ENCODE assay signal across 13 cellular contexts in the genomic region with DNA sequence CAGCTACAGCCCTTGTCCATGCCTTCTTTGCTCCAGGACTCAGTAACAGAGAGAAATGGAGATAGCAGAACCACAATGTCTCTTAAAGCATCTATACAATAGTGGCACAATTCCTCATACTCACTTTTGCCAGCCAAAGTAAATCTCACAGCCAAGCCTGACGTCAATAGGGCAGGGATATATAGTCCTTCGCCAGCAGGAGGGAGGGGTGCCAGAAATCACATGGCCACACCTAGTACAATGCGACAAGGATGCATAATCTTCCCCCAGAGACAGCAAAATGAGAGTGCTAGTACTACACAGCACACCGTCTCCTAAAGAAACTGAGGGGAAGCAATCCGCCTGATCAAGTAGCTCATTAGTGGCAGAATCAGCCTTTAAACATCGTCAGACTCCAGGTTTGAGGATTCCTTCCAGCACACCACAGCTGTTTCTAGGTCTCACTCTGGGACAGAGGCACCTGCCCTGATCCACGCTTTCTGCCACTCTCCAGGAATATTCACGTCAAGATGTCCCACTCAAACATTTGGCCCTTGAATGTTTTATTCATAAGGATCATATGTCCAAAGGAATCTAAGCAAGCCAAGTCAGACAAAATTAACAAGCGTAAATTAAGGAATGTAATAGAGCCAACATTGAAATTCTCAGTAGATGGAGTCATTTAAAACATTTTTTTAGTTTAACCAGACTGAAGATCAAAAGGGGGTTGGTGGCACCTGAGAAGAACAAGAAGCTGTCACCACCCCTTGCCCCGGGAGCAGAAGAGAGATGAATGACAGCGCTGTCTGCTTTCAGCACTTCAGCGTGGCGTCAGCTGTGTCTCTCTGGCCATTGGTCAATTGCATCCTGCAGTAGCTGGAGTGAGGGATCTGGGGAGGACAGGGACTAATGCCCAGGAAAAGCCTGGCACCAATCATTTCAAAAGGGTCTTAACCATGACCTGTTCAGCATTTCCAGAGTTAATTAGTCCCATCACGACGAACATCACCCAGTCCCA.
DNase-seq lines count a peak whose midpoint lies in the region; ATAC-seq, FAIRE-seq and TF ChIP-seq lines count a peak whose summit lies in the region.
"Had no signal": no experiment of that assay in that cellular context is flagged by ENCODE, and none has a peak within 500 bp of the region (broad histone marks: within the 10 kb centered on the region; RNA-seq: fewer than 3 reads in every experiment).

No MANE protein-coding gene starts in this region.

- no peak overlapping the region for H3K4me2 ChIP-seq in astrocyte (ENCODE audit: low read length)
- H3K4me2 ChIP-seq in Karpas-422 (ENCODE audit: low read depth, low read length, poor library complexity, severe bottlenecking), result no peak overlapping the region

- no peaks in the 10 kb centered on the region for H3K27me3 ChIP-seq in astrocyte (ENCODE audit: insufficient read depth, low read length)
- H3K27me3 ChIP-seq in gastrocnemius medialis, result no peaks in the 10 kb centered on the region
- H3K27me3 ChIP-seq in Karpas-422 (ENCODE audit: low read length), result no peaks in the 10 kb centered on the region

- H3K79me2 ChIP-seq in astrocyte (ENCODE audit: insufficient read depth, low read length) (no peaks in the 10 kb centered on the region), Karpas-422 (ENCODE audit: low read length) (no peaks in the 10 kb centered on the region)

- intact Hi-C loops in head of caudate nucleus (cut with DNase I), result no loop called here
- intact Hi-C loops in gastrocnemius medialis (cut with DNase I; ENCODE audit: low total_unique reads), result loop anchor here (2.0 to 10.0 kb wide), 2 partner anchors 119 to 615 kb away; no protein-coding TSS in a partner anchor

- H4K20me1 ChIP-seq in astrocyte (ENCODE audit: insufficient read depth, low read length) (no peaks in the 10 kb centered on the region), Karpas-422 (ENCODE audit: insufficient read depth, low read depth, low read length) (no peaks in the 10 kb centered on the region)

- H3K9ac ChIP-seq in astrocyte (ENCODE audit: low read length) (peak overlapping the region; percentile 4), Karpas-422 (ENCODE audit: low read length) (no peak overlapping the region)

- DNase-seq in NCI-H1092 treated with DMSO at 0.1 percent for 48 hours (lab: John Stamatoyannopoulos, UW), result peak; percentile 84
- peak; percentile 53 for DNase-seq in astrocyte (ENCODE audit: low read depth)
- DNase-seq in head of caudate nucleus, result peak in 22 of 42 donors; percentile 4 to 73 (median 41)
- peak; percentile 74 to 89 for DNase-seq in gastrocnemius medialis
- DNase-seq in GM19238 (ENCODE audit: insufficient read length, low spot score), result no peak
- no peak for DNase-seq in Karpas-422
- DNase-seq in GM03348 (ENCODE audit: low spot score), result no peak
- DNase-seq in ecto neural progenitor cell (ENCODE audit: low spot score), result no peak
- DNase-seq: activated CD4-positive, alpha-beta T cell treated with anti-CD3 and anti-CD28 coated beads, Interleukin-2, amount 50 U/mL, for 48 hours; activated naive CD4-positive, alpha-beta T cell; midbrain; NK-92 treated with Interleukin-12 subunit alpha and Interleukin-12 subunit beta, amount 100 ng/mL, for 24 hours had no signal

- peaks cover 36% of the 10 kb centered on the region for H3K4me1 Mint-ChIP-seq in astrocyte (ENCODE audit: low read depth, unreplicated experiment)

- peak; percentile 72 to 78 for TF ChIP-seq POLR2A in gastrocnemius medialis (IDR thresholded peaks at IDR 0.05)

- H3K9me3 ChIP-seq in astrocyte (ENCODE audit: insufficient read depth, low read depth, low read length) (no peaks in the 10 kb centered on the region), gastrocnemius medialis (no peaks in the 10 kb centered on the region), Karpas-422 (ENCODE audit: low read length) (no peaks in the 10 kb centered on the region)

- no peaks in the 10 kb centered on the region for H3K36me3 Mint-ChIP-seq in astrocyte (ENCODE audit: low read depth, unreplicated experiment)

- H3K9me2 ChIP-seq in Karpas-422 (replicated peaks; ENCODE audit: insufficient read depth, low read length), result no peaks in the 10 kb centered on the region

- in situ Hi-C loops in gastrocnemius medialis (cut with MboI; ENCODE audit: low sequenced_read_pairs in 4 of 4), result loop anchor here in 1 of 4 donors (10.0 kb wide), 2 partner anchors 75 to 125 kb away; no protein-coding TSS in a partner anchor

- H3K27me3 Mint-ChIP-seq in astrocyte (ENCODE audit: low read depth, unreplicated experiment), result peaks cover 4% of the 10 kb centered on the region

- H3K4me3 ChIP-seq in astrocyte (ENCODE audit: insufficient read depth, low read depth, low read length), result no peak overlapping the region
- peak overlapping the region in 3 of 4 donors; percentile 17 to 21 (median 17) for H3K4me3 ChIP-seq in gastrocnemius medialis
- no peak overlapping the region for H3K4me3 ChIP-seq in Karpas-422 (ENCODE audit: low read length)

- H3K9me3 Mint-ChIP-seq in astrocyte (ENCODE audit: unreplicated experiment), result peaks cover 3% of the 10 kb centered on the region

- H3K4me1 ChIP-seq in astrocyte (ENCODE audit: insufficient read depth, low read length) (peaks cover 71% of the 10 kb centered on the region), gastrocnemius medialis (peaks cover 24 to 42% of the 10 kb centered on the region in 2 donors), Karpas-422 (ENCODE audit: low read length) (no peaks in the 10 kb centered on the region)

- peak overlapping the region; percentile 27 for H3K27ac ChIP-seq in astrocyte (ENCODE audit: low read depth, low read length)
- H3K27ac ChIP-seq in gastrocnemius medialis, result peak overlapping the region; percentile 78 to 87 (median 86)
- no peak overlapping the region for H3K27ac ChIP-seq in Karpas-422 (ENCODE audit: low read length)

- peak; percentile 88 to 94 for ATAC-seq in gastrocnemius medialis
- ATAC-seq: sciatic nerve had no signal

- H3K4me3 Mint-ChIP-seq in astrocyte (ENCODE audit: unreplicated experiment), result no peak overlapping the region

- TF ChIP-seq CTCF in astrocyte (IDR thresholded peaks at IDR 0.05; ENCODE audit: insufficient read depth, low read depth, low read length), result no peak
- no peak for TF ChIP-seq CTCF in gastrocnemius medialis (IDR thresholded peaks at IDR 0.05 in 4 of 5, conservative IDR thresholded peaks at IDR 0.05 in 1 of 5)

- H2AFZ ChIP-seq in astrocyte (ENCODE audit: low read depth, low read length), result no peak overlapping the region
- H2AFZ ChIP-seq in Karpas-422 (ENCODE audit: low read length), result no peak overlapping the region

- no peaks in the 10 kb centered on the region for H3K36me3 ChIP-seq in astrocyte (ENCODE audit: insufficient read depth, low read length)
- H3K36me3 ChIP-seq in gastrocnemius medialis, result no peaks in the 10 kb centered on the region
- H3K36me3 ChIP-seq in Karpas-422 (ENCODE audit: insufficient read depth, low read length), result no peaks in the 10 kb centered on the region

- no peak for FAIRE-seq in astrocyte (lab: Jason Lieb, UNC)

- H3K27ac Mint-ChIP-seq in astrocyte (ENCODE audit: unreplicated experiment), result no peak overlapping the region

Comparison
In these comparisons a context has a peak if more than half of its experiments do, and no peak if none do; other contexts are left out.
1. DNase-seq: peak in NCI-H1092 treated with DMSO at 0.1 percent for 48 hours (single experiment), astrocyte (single experiment), head of caudate nucleus (22 of 42) and gastrocnemius medialis (2 of 2); none in GM19238 (single experiment), Karpas-422 (single experiment), GM03348 (single experiment) and ecto neural progenitor cell (single experiment).
2. H3K4me3 ChIP-seq: peak in gastrocnemius medialis (3 of 4); none in astrocyte (single experiment) and Karpas-422 (single experiment).